In the genomic region with DNA sequence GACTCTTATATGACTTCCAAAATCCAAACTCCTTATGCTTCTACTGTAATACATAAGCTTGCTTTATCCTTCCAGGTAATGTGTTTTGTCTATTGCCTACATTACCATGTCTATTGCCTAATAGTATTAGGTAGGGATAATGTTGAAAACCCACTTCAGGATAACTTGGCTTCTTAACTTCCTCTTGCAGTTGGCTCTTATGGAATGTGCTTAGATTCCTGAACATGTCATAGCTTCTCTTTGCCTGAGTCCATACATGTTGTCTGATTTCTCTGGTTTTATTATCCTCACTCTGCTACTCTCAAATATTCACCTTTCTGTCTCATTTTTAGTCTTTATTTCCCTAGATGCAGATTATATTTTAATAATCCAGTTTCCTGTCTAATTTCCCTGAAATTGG, we compare ENCODE assay signal across 22 cellular contexts.
"Had no signal": no experiment of that assay in that cellular context is flagged by ENCODE, and none has a peak within 500 bp of the region (broad histone marks: within the 10 kb centered on the region; RNA-seq: fewer than 3 reads in every experiment).

No MANE protein-coding gene starts in this region.

- H3K27me3 Mint-ChIP-seq: natural killer cell treated with Interleukin-12 subunit alpha and Interleukin-12 subunit beta and Interleukin-15 and Interleukin-18, amount 100 ng/mL, for 72 hours had no signal

- H3K27ac Mint-ChIP-seq: activated T-helper 1 cell treated with anti-CD3 and anti-CD28 coated beads, Interleukin-12 subunit alpha, Interleukin-12 subunit beta, Interleukin-2, Interleukin-4 antibody, amounts not matched to agents 30 ng/mL and 10 ng/mL and 1 ng/mL, durations not matched to agents 14 hours and 24 hours and 36 hours; natural killer cell treated with Interleukin-12 subunit alpha and Interleukin-12 subunit beta and Interleukin-15 and Interleukin-18, amount 100 ng/mL, for 72 hours; stimulated activated effector memory CD8-positive, alpha-beta T cell treated with anti-CD3 and anti-CD28 coated beads, Interleukin-12 subunit alpha, Interleukin-12 subunit beta, amount 100 ng/mL, for 72 hours had no signal

- H3K36me3 Mint-ChIP-seq: natural killer cell treated with Interleukin-12 subunit alpha and Interleukin-12 subunit beta and Interleukin-15 and Interleukin-18, amount 100 ng/mL, for 72 hours had no signal

- H3K4me1 Mint-ChIP-seq: stimulated activated effector memory CD8-positive, alpha-beta T cell treated with anti-CD3 and anti-CD28 coated beads, Interleukin-12 subunit alpha, Interleukin-12 subunit beta, amount 100 ng/mL, for 72 hours had no signal

- ATAC-seq: left colon; lower lobe of right lung; natural killer cell treated with Interleukin-12 subunit alpha and Interleukin-12 subunit beta and Interleukin-15 and Interleukin-18, amount 100 ng/mL, for 72 hours; pancreas; sciatic nerve; stimulated activated effector memory CD8-positive, alpha-beta T cell treated with anti-CD3 and anti-CD28 coated beads, Interleukin-12 subunit alpha, Interleukin-12 subunit beta, amount 100 ng/mL, for 72 hours had no signal

- H3K9me3 ChIP-seq: esophagus squamous epithelium, lower lobe of right lung, neutrophil, pancreas, stomach, vagina had no signal

- H3K36me3 ChIP-seq: esophagus squamous epithelium, lower lobe of right lung, neutrophil, pancreas, stomach, vagina had no signal

- H3K4me3 Mint-ChIP-seq: activated T-helper 1 cell treated with anti-CD3 and anti-CD28 coated beads, Interleukin-12 subunit alpha, Interleukin-12 subunit beta, Interleukin-2, Interleukin-4 antibody, amounts not matched to agents 30 ng/mL and 10 ng/mL and 1 ng/mL, durations not matched to agents 14 hours and 24 hours and 36 hours; natural killer cell treated with Interleukin-12 subunit alpha and Interleukin-12 subunit beta and Interleukin-15 and Interleukin-18, amount 100 ng/mL, for 72 hours; stimulated activated effector memory CD8-positive, alpha-beta T cell treated with anti-CD3 and anti-CD28 coated beads, Interleukin-12 subunit alpha, Interleukin-12 subunit beta, amount 100 ng/mL, for 72 hours had no signal

- H3K27me3 ChIP-seq: esophagus squamous epithelium, neutrophil, pancreas, stomach, vagina had no signal

- H3K27ac ChIP-seq: esophagus squamous epithelium, lower lobe of right lung, neutrophil, pancreas, stomach, vagina, VCaP had no signal

- FAIRE-seq: islet of Langerhans, pancreas had no signal

- DNase-seq: activated CD4-positive, alpha-beta T cell treated with anti-CD3 and anti-CD28 coated beads, Interleukin-2, amount 50 U/mL, for 4 hours; activated CD4-positive, CD25-positive, alpha-beta regulatory T cell treated with anti-CD3 and anti-CD28 coated beads, Interleukin-2, amount 50 U/mL, for 72 hours; activated T-cell treated with anti-CD3 and anti-CD28 coated beads for 4 hours; aorta; cortex of kidney; effector CD4-positive, alpha-beta T cell; esophagus squamous epithelium; left colon; lower lobe of right lung; pancreas; stimulated activated CD4-positive, alpha-beta T cell treated with anti-CD3 and anti-CD28 coated beads, Interleukin-4, amount 100 ng/mL, for 24 hours; stomach; T-helper 2 cell; trophoblast cell had no signal

- H3K4me1 ChIP-seq: esophagus squamous epithelium, lower lobe of right lung, pancreas, stomach, vagina had no signal

- H3K4me3 ChIP-seq: esophagus squamous epithelium, lower lobe of right lung, pancreas, stomach, vagina had no signal

- H3K9me3 Mint-ChIP-seq: activated T-helper 1 cell treated with anti-CD3 and anti-CD28 coated beads, Interleukin-12 subunit alpha, Interleukin-12 subunit beta, Interleukin-2, Interleukin-4 antibody, amounts not matched to agents 30 ng/mL and 10 ng/mL and 1 ng/mL, durations not matched to agents 14 hours and 24 hours and 36 hours; natural killer cell treated with Interleukin-12 subunit alpha and Interleukin-12 subunit beta and Interleukin-15 and Interleukin-18, amount 100 ng/mL, for 72 hours; stimulated activated effector memory CD8-positive, alpha-beta T cell treated with anti-CD3 and anti-CD28 coated beads, Interleukin-12 subunit alpha, Interleukin-12 subunit beta, amount 100 ng/mL, for 72 hours had no signal
